In genomic region chr10:29617880-29618340, GRCh38 we compare ENCODE assay signal across 16 cellular contexts. TPM values are rescaled to one million over a fixed set of nuclear protein-coding genes. Genes with fewer than 3 reads are reported as not detected.
DNase-seq lines count a peak whose midpoint lies in the region; ATAC-seq and TF ChIP-seq lines count a peak whose summit lies in the region.
"Had no signal": no experiment of that assay in that cellular context is flagged by ENCODE, and none has a peak within 500 bp of the region (broad histone marks: within the 10 kb centered on the region; RNA-seq: fewer than 3 reads in every experiment).

No MANE protein-coding gene starts in this region.

- H3K27me3 ChIP-seq in right atrium auricular region: no peaks in the 10 kb centered on the region

- CTCF ChIA-PET in HEK293 (lab: Yijun Ruan, JAX): interaction anchor here (0.6 to 2.2 kb wide), 4 partner anchors 13 to 1330 kb away, joined by 3 to 7 read pairs (median 3); no protein-coding TSS in a partner anchor
- CTCF ChIA-PET in OCI-LY7 (lab: Charles Lee; ENCODE audit: unreplicated experiment): no interaction called here

- TF ChIP-seq CTCF in HEK293 (tag by site-specific recombination; IDR thresholded peaks at IDR 0.05) (no peak), right atrium auricular region (IDR thresholded peaks at IDR 0.05) (no peak), OCI-LY7 (conservative IDR thresholded peaks at IDR 0.05; ENCODE audit: low read length) (no peak)

- H3K4me3 ChIP-seq in HEK293 (ENCODE audit: low read depth, low read length): no peak overlapping the region
- H3K4me3 ChIP-seq in right atrium auricular region: peak overlapping the region in 1 of 2 donors; percentile 16
- no peak overlapping the region for H3K4me3 ChIP-seq in OCI-LY7 (ENCODE audit: low read depth, low read length, poor library complexity, severe bottlenecking)
- H3K4me3 ChIP-seq: skin epidermis had no signal

- H3K9me3 ChIP-seq in HEK293 (ENCODE audit: control insufficient read depth, insufficient read depth, low read depth, low read length) (no peaks in the 10 kb centered on the region), right atrium auricular region (no peaks in the 10 kb centered on the region), OCI-LY7 (ENCODE audit: low read length) (no peaks in the 10 kb centered on the region)

- ATAC-seq in sciatic nerve (peak; percentile 43), GM21619 (IDR thresholded peaks at IDR 0.05; ENCODE audit: unreplicated experiment) (no peak)
- ATAC-seq: T-helper 17 cell had no signal

- BruUV-seq in OCI-LY7 (replicated peaks; lab: Mats Ljungman, UMichigan): no TSS peak

- no peak overlapping the region for H3K4me2 ChIP-seq in OCI-LY7 (ENCODE audit: low read length)

- no peaks in the 10 kb centered on the region for H3K36me3 ChIP-seq in HEK293 (ENCODE audit: control insufficient read depth in 2 of 2, insufficient read depth in 1 of 2, low read length in 2 of 2)
- H3K36me3 ChIP-seq in right atrium auricular region: no peaks in the 10 kb centered on the region
- H3K36me3 ChIP-seq in OCI-LY7 (ENCODE audit: insufficient read depth, low read length): no peaks in the 10 kb centered on the region

- no peak overlapping the region for H2AFZ ChIP-seq in OCI-LY7 (ENCODE audit: low read length)

- no peaks in the 10 kb centered on the region for H3K79me2 ChIP-seq in OCI-LY7 (ENCODE audit: insufficient read depth, low read depth, low read length)

- no peaks in the 10 kb centered on the region for H4K20me1 ChIP-seq in OCI-LY7 (ENCODE audit: insufficient read depth, low read length)

- peaks cover 18% of the 10 kb centered on the region for H3K4me1 ChIP-seq in HEK293 (ENCODE audit: control insufficient read depth, insufficient read depth, low read length)
- peaks cover 0 to 58% of the 10 kb centered on the region in 2 donors for H3K4me1 ChIP-seq in right atrium auricular region
- H3K4me1 ChIP-seq in OCI-LY7 (ENCODE audit: insufficient read depth, low read length, poor library complexity, severe bottlenecking): no peaks in the 10 kb centered on the region

- intact Hi-C loops in sciatic nerve (cut with DNase I) (no loop called here), OCI-LY7 (cut with micrococcal nuclease; ENCODE audit: unreplicated experiment) (no loop called here)

- no peaks in the 10 kb centered on the region for H3K9me2 ChIP-seq in OCI-LY7 (ENCODE audit: insufficient read depth, low read length)

- H3K27ac ChIP-seq in HEK293 (ENCODE audit: extremely low read depth, low read depth, low read length) (no peak overlapping the region), right atrium auricular region (peak overlapping the region; percentile 62 to 74), OCI-LY7 (ENCODE audit: low read depth, low read length, poor library complexity, severe bottlenecking) (no peak overlapping the region)

- DNase-seq in amniotic epithelial cell (ENCODE audit: low read depth): peak; percentile 48
- peak; percentile 57 for DNase-seq in right atrium auricular region (ENCODE audit: low spot score)
- no peak for DNase-seq in sciatic nerve (ENCODE audit: low spot score)
- no peak for DNase-seq in NCI-H2081 (lab: John Stamatoyannopoulos, UW)
- no peak for DNase-seq in OCI-LY7 (ENCODE audit: low spot score)
- no peak for DNase-seq in NCI-H2081 treated with DMSO at 0.1 percent for 48 hours (lab: John Stamatoyannopoulos, UW)
- DNase-seq: activated CD4-positive, alpha-beta memory T cell treated with anti-CD3 and anti-CD28 coated beads, Interleukin-2, amount 10 ng/mL, durations not matched to agents 7 days and 5 days; activated naive CD4-positive, alpha-beta T cell treated with Interleukin-2 at 50 U/mL for 16 hours; C1 segment of cervical spinal cord; dermis blood vessel endothelial cell; GDM1; NCI-H1417 treated with DMSO at 0.1 percent for 48 hours; T-helper 17 cell had no signal

- POLR2A ChIA-PET in HEK293 (lab: Yijun Ruan, JAX): no interaction called here
- POLR2A ChIA-PET in OCI-LY7 (lab: Charles Lee): no interaction called here

TF ChIP-seq in HEK293, 187 proteins besides CTCF, POLR2A, EP300 and RAD21:
- TF ChIP-seq ZNF112 (tag by site-specific recombination; IDR thresholded peaks at IDR 0.05): no peak
- peak; percentile 52; the same call in 1 of the 2 replicates for TF ChIP-seq ZNF561 (tag by site-specific recombination; IDR thresholded peaks at IDR 0.05; ENCODE audit: borderline replicate concordance)
- peak; percentile 66 for TF ChIP-seq PRDM6 (tag by site-specific recombination; IDR thresholded peaks at IDR 0.05)
- TF ChIP-seq GLIS1 (tag by site-specific recombination; IDR thresholded peaks at IDR 0.05): peak; percentile 63
- no peak for TF ChIP-seq SP7 (tag by site-specific recombination; IDR thresholded peaks at IDR 0.05)
- no peak for TF ChIP-seq ZNF311 (tag by site-specific recombination; IDR thresholded peaks at IDR 0.05; ENCODE audit: borderline replicate concordance)
- 0 out of 2 replicates have a peak, but pooled peaks have one; percentile 21 for TF ChIP-seq ZNF341 (tag by site-specific recombination; IDR thresholded peaks at IDR 0.05; ENCODE audit: low read depth)

RNA-seq across cellular contexts. Expression of gene SVIL, which starts 16.9 kb away (rescaled TPM):
- 100 to 1,000 TPM; 260 to 340 TPM for total RNA-seq in right atrium auricular region
- total RNA-seq in sciatic nerve: 34.5 TPM
- 0.47 and 0.67 TPM in 2 replicates for total RNA-seq in OCI-LY7 (2014; rRNA removed; shearing (Covaris generic))
- total RNA-seq in OCI-LY7 (2022): 0.68 and 1.5 TPM in 2 replicates

Comparison
In these comparisons a context has a peak if more than half of its experiments do, and no peak if none do; other contexts are left out.
1. H3K27ac ChIP-seq: peak in right atrium auricular region (2 of 2); none in HEK293 (single experiment) and OCI-LY7 (single experiment).
2. DNase-seq: peak in amniotic epithelial cell (single experiment) and right atrium auricular region (single experiment); none in sciatic nerve (single experiment), NCI-H2081 (0 of 2), OCI-LY7 (single experiment) and NCI-H2081 treated with DMSO at 0.1 percent for 48 hours (single experiment).
3. RNA of gene SVIL, which starts 16.9 kb away (total RNA-seq): 260 to 340 TPM in right atrium auricular region and 34.5 TPM in sciatic nerve (single experiment); 0.47 to 1.5 TPM in OCI-LY7; every median in the first group is over 10 times any median in the second.